ENCODE assay signal across 21 cellular contexts in genomic region chr1:230702934-230703678, GRCh38. TPM values are rescaled to one million over a fixed set of nuclear protein-coding genes. Genes with fewer than 3 reads are reported as not detected.
A peak's percentile ranks its signal among the peaks of the same experiment; 100 is the strongest.
DNase-seq lines count a peak whose midpoint lies in the region; ATAC-seq and TF ChIP-seq lines count a peak whose summit lies in the region.
"Had no signal": no experiment of that assay in that cellular context is flagged by ENCODE, and none has a peak within 500 bp of the region (broad histone marks: within the 10 kb centered on the region; RNA-seq: fewer than 3 reads in every experiment).

No MANE protein-coding gene starts in this region.

- DNase-seq in HuH-7.5 (ENCODE audit: low spot score) (peak; percentile 57), RPMI8226 (peak; percentile 37), right lobe of liver (no peak), NCI-H2081 (lab: John Stamatoyannopoulos, UW) (no peak)
- no peak for DNase-seq in stimulated activated naive CD8-positive, alpha-beta T cell treated with anti-CD3 and anti-CD28 coated beads, Interleukin-15, Interleukin-2, amounts not matched to agents 100 U/mL and 50 U/mL, for 24 hours
- DNase-seq: activated CD4-positive, alpha-beta T cell treated with anti-CD3 and anti-CD28 coated beads, Interleukin-2, amount 50 U/mL, for 4 hours; activated naive CD4-positive, alpha-beta T cell; amygdala; central memory CD4-positive, alpha-beta T cell; left cardiac atrium; midbrain; NCI-H187 treated with DMSO at 0.1 percent for 48 hours; SHP77 treated with DMSO at 0.1 percent for 48 hours; stimulated activated naive B cell treated with anti-CD40 and anti-IgM and Interleukin-4, amounts not matched to agents 10 μg/mL and 1 μg/mL and 100 μg/mL, for 72 hours; T-helper 1 cell had no signal

- no peaks in the 10 kb centered on the region for H3K27me3 ChIP-seq in right lobe of liver
- H3K27me3 ChIP-seq: tibial nerve had no signal

- H3K9me3 ChIP-seq in right lobe of liver, result no peaks in the 10 kb centered on the region
- H3K9me3 ChIP-seq: tibial nerve had no signal

- peak in 3 of 4 donors; percentile 0 to 30 (median 22) for ATAC-seq in right lobe of liver
- ATAC-seq in stimulated activated naive CD8-positive, alpha-beta T cell treated with anti-CD3 and anti-CD28 coated beads, Interleukin-15, Interleukin-2, amounts not matched to agents 100 U/mL and 50 U/mL, for 24 hours, result no peak
- ATAC-seq in HG02763 (IDR thresholded peaks at IDR 0.05; ENCODE audit: unreplicated experiment), result no peak
- ATAC-seq: left cardiac atrium had no signal

- no peak overlapping the region for H3K4me3 ChIP-seq in right lobe of liver
- H3K4me3 ChIP-seq: tibial nerve had no signal

- H3K4me1 ChIP-seq in right lobe of liver, result peaks cover 0 to 5% (median 0%) of the 10 kb centered on the region in 4 donors
- H3K4me1 ChIP-seq: tibial nerve had no signal

- intact Hi-C loops in right lobe of liver (cut with DNase I), result loop anchor here (10.0 kb wide), 2 partner anchors 58 to 68 kb away; partner anchors contain the start of gene COG2 (in 1 of the 2)

- TF ChIP-seq POLR2A in right lobe of liver (IDR thresholded peaks at IDR 0.05), result no peak

- no peak for TF ChIP-seq CTCF in right lobe of liver (IDR thresholded peaks at IDR 0.05)

- 44% methylated on average over 6 of the region's 14 CpGs for WGBS in right lobe of liver (ENCODE audit: insufficient coverage, low coverage, low lambda C conversion rate, missing lambda C conversion rate)

- H3K36me3 ChIP-seq in right lobe of liver, result peaks cover 0 to 66% (median 37%) of the 10 kb centered on the region in 4 donors
- H3K36me3 ChIP-seq: tibial nerve had no signal

- peak overlapping the region in 1 of 3 donors; percentile 37 for H3K27ac ChIP-seq in right lobe of liver
- H3K27ac ChIP-seq in temporal lobe (ENCODE audit: low read depth, low read length), result peak overlapping the region; percentile 10
- H3K27ac ChIP-seq: tibial nerve, VCaP had no signal

RNA-seq across cellular contexts. Expression of gene AGT, which starts 10.8 kb away (rescaled TPM):
- total RNA-seq in right lobe of liver, result 1,000 to 10,000 TPM; 1,076 to 2,346 (median 1,911) TPM
- 6.4 TPM for total RNA-seq in temporal lobe
- total RNA-seq: B cell, NCI-H460 had no signal

RNA-seq across cellular contexts. Expression of gene CAPN9, which starts 44.1 kb away (rescaled TPM):
- total RNA-seq in right lobe of liver, result not detected
- total RNA-seq in temporal lobe, result not detected
- total RNA-seq: B cell had no signal

Comparison
In these comparisons a context has a peak if more than half of its experiments do, and no peak if none do; other contexts are left out.
1. DNase-seq: peak in HuH-7.5 (single experiment) and RPMI8226 (single experiment); none in right lobe of liver (0 of 3), NCI-H2081 (0 of 2) and stimulated activated naive CD8-positive, alpha-beta T cell treated with anti-CD3 and anti-CD28 coated beads, Interleukin-15, Interleukin-2, amounts not matched to agents 100 U/mL and 50 U/mL, for 24 hours (single experiment).
2. ATAC-seq: peak in right lobe of liver (3 of 4); none in stimulated activated naive CD8-positive, alpha-beta T cell treated with anti-CD3 and anti-CD28 coated beads, Interleukin-15, Interleukin-2, amounts not matched to agents 100 U/mL and 50 U/mL, for 24 hours (single experiment) and HG02763 (single experiment).
3. RNA of gene AGT, which starts 10.8 kb away (total RNA-seq): 1,076 to 2,346 TPM in right lobe of liver; 6.4 TPM in temporal lobe (single experiment); every median in the first group is over 100 times any median in the second.